ENCODE assay signal across 17 cellular contexts in the genomic region with DNA sequence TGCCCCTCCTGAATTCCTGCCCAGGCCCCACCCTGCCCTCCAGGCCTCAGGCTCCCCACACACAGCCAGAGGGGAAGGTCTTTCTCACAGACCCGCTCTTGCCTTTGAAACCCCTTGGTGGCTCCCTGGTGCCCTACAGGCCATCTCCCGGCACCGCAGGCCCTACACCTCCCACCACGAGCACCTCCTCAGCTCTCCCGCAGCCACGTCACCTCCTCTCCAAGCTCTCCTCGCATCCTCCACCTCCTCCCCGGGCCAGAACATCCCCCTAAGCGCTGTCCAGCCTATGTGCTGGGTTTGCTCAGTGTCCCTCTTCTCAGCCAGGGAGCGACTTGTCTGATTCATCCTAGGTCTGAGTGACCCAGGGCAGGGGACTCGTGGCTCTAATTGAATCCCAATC.
DNase-seq lines count a peak whose midpoint lies in the region; ATAC-seq, FAIRE-seq and TF ChIP-seq lines count a peak whose summit lies in the region.
"Had no signal": no experiment of that assay in that cellular context is flagged by ENCODE, and none has a peak within 500 bp of the region (broad histone marks: within the 10 kb centered on the region; RNA-seq: fewer than 3 reads in every experiment).

No MANE protein-coding gene starts in this region.

- H3K4me1 ChIP-seq in PC-3 (ENCODE audit: insufficient read depth, low read length) = no peaks in the 10 kb centered on the region
- H3K4me1 ChIP-seq: spleen had no signal

- no TSS peak for BruUV-seq in PC-3 (replicated peaks; lab: Mats Ljungman, UMichigan)

- intact Hi-C loops in PC-3 (cut with micrococcal nuclease) = no loop called here

- H3K79me2 ChIP-seq in PC-3 (ENCODE audit: low read length) = no peaks in the 10 kb centered on the region
- H3K79me2 ChIP-seq: hepatocyte had no signal

- no peak overlapping the region for H3K9ac ChIP-seq in PC-3 (ENCODE audit: low read length)

- H3K9me3 Mint-ChIP-seq in activated naive CD8-positive, alpha-beta T cell treated with anti-CD3 and anti-CD28 coated beads, Interleukin-2, amount 10 ng/mL, durations not matched to agents 7 days and 5 days = no peaks in the 10 kb centered on the region
- no peaks in the 10 kb centered on the region for H3K9me3 Mint-ChIP-seq in activated naive CD8-positive, alpha-beta T cell treated with anti-CD3 and anti-CD28 coated beads for 36 hours
- H3K9me3 Mint-ChIP-seq in glutamatergic neuron (ENCODE audit: unreplicated experiment) = peaks cover 4% of the 10 kb centered on the region
- H3K9me3 Mint-ChIP-seq: activated naive CD4-positive, alpha-beta T cell treated with anti-CD3 and anti-CD28 coated beads for 36 hours; stimulated activated naive B cell treated with anti-CD40 and anti-IgM and Interleukin-4, amounts not matched to agents 10 μg/mL and 1 μg/mL and 100 μg/mL, for 72 hours; T-cell had no signal

- POLR2A ChIA-PET in activated naive CD8-positive, alpha-beta T cell treated with anti-CD3 and anti-CD28 coated beads, Interleukin-2, amount 10 ng/mL, durations not matched to agents 7 days and 5 days (lab: Charles Lee) = no interaction called here
- POLR2A ChIA-PET in PC-3 (lab: Charles Lee; ENCODE audit: unreplicated experiment) = no interaction called here

- no peak overlapping the region for H3K4me2 ChIP-seq in PC-3 (ENCODE audit: low read length)

- no peak for ATAC-seq in activated naive CD8-positive, alpha-beta T cell treated with anti-CD3 and anti-CD28 coated beads, Interleukin-2, amount 10 ng/mL, durations not matched to agents 7 days and 5 days (ENCODE audit: low read depth)
- peak; percentile 26; the same call in 1 of the 2 replicates for ATAC-seq in PC-3
- ATAC-seq in omental fat pad (ENCODE audit: low FRiP score) = no peak
- ATAC-seq: stimulated activated naive B cell treated with anti-CD40 and anti-IgM and Interleukin-4, amounts not matched to agents 10 μg/mL and 1 μg/mL and 100 μg/mL, for 72 hours; T-cell had no signal

- no peak for DNase-seq in activated naive CD8-positive, alpha-beta T cell treated with anti-CD3 and anti-CD28 coated beads, Interleukin-2, amount 10 ng/mL, durations not matched to agents 7 days and 5 days
- DNase-seq in activated naive CD8-positive, alpha-beta T cell treated with anti-CD3 and anti-CD28 coated beads for 36 hours = no peak
- DNase-seq in PC-3 (no peak), glutamatergic neuron (peak; percentile 58), urothelium cell line (ENCODE audit: low spot score) (peak; percentile 29), NCI-H1105 (lab: John Stamatoyannopoulos, UW) (no peak), omental fat pad (ENCODE audit: low spot score) (no peak), NCI-H226 (no peak)
- DNase-seq: activated CD4-positive, alpha-beta T cell treated with anti-CD3 and anti-CD28 coated beads for 1 hour; activated naive CD4-positive, alpha-beta T cell treated with anti-CD3 and anti-CD28 coated beads for 36 hours; Kasumi-1; NCI-H187; NCI-H748 treated with DMSO at 0.1 percent for 48 hours; spleen; stimulated activated naive B cell treated with anti-CD40 and anti-IgM and Interleukin-4, amounts not matched to agents 10 μg/mL and 1 μg/mL and 100 μg/mL, for 72 hours; T-cell had no signal

- no peaks in the 10 kb centered on the region for H3K9me3 ChIP-seq in PC-3 (ENCODE audit: low read length)
- H3K9me3 ChIP-seq: spleen had no signal

- TF ChIP-seq CTCF in PC-3 (conservative IDR thresholded peaks at IDR 0.05; ENCODE audit: low read depth, low read length) = no peak
- TF ChIP-seq CTCF in glutamatergic neuron (IDR thresholded peaks at IDR 0.05; ENCODE audit: partially characterized antibody, unreplicated experiment) = no peak
- no peak for TF ChIP-seq CTCF in omental fat pad (IDR thresholded peaks at IDR 0.05)

- CTCF ChIA-PET in PC-3 (lab: Charles Lee) = no interaction called here

- no peak for FAIRE-seq in urothelium cell line (lab: Jason Lieb, UNC)

- H3K36me3 Mint-ChIP-seq in activated naive CD8-positive, alpha-beta T cell treated with anti-CD3 and anti-CD28 coated beads, Interleukin-2, amount 10 ng/mL, durations not matched to agents 7 days and 5 days = no peaks in the 10 kb centered on the region
- no peaks in the 10 kb centered on the region for H3K36me3 Mint-ChIP-seq in activated naive CD8-positive, alpha-beta T cell treated with anti-CD3 and anti-CD28 coated beads for 36 hours
- no peaks in the 10 kb centered on the region for H3K36me3 Mint-ChIP-seq in glutamatergic neuron (ENCODE audit: unreplicated experiment)
- H3K36me3 Mint-ChIP-seq: stimulated activated naive B cell treated with anti-CD40 and anti-IgM and Interleukin-4, amounts not matched to agents 10 μg/mL and 1 μg/mL and 100 μg/mL, for 72 hours; T-cell had no signal

- no peaks in the 10 kb centered on the region for H4K20me1 ChIP-seq in PC-3 (ENCODE audit: low read length)

- no peaks in the 10 kb centered on the region for H3K27me3 ChIP-seq in PC-3 (ENCODE audit: low read length)
- H3K27me3 ChIP-seq: hepatocyte had no signal

- no peak overlapping the region for H2AFZ ChIP-seq in PC-3 (ENCODE audit: low read length)
- H2AFZ ChIP-seq: hepatocyte had no signal

- no peaks in the 10 kb centered on the region for H3K9me2 ChIP-seq in PC-3 (replicated peaks; ENCODE audit: low read length)

- no peaks in the 10 kb centered on the region for H3K36me3 ChIP-seq in PC-3 (ENCODE audit: low read depth, low read length)
- H3K36me3 ChIP-seq: spleen had no signal

- H3K4me1 Mint-ChIP-seq in activated naive CD8-positive, alpha-beta T cell treated with anti-CD3 and anti-CD28 coated beads, Interleukin-2, amount 10 ng/mL, durations not matched to agents 7 days and 5 days = no peaks in the 10 kb centered on the region
- H3K4me1 Mint-ChIP-seq in activated naive CD8-positive, alpha-beta T cell treated with anti-CD3 and anti-CD28 coated beads for 36 hours = no peaks in the 10 kb centered on the region
- H3K4me1 Mint-ChIP-seq in glutamatergic neuron (ENCODE audit: low read depth, unreplicated experiment) = peaks cover 28% of the 10 kb centered on the region
- H3K4me1 Mint-ChIP-seq: stimulated activated naive B cell treated with anti-CD40 and anti-IgM and Interleukin-4, amounts not matched to agents 10 μg/mL and 1 μg/mL and 100 μg/mL, for 72 hours; T-cell had no signal

- no peaks in the 10 kb centered on the region for H3F3A ChIP-seq in PC-3 (ENCODE audit: low read length, unreplicated experiment)

- no peaks in the 10 kb centered on the region for H3K27me3 Mint-ChIP-seq in activated naive CD8-positive, alpha-beta T cell treated with anti-CD3 and anti-CD28 coated beads, Interleukin-2, amount 10 ng/mL, durations not matched to agents 7 days and 5 days
- no peaks in the 10 kb centered on the region for H3K27me3 Mint-ChIP-seq in activated naive CD8-positive, alpha-beta T cell treated with anti-CD3 and anti-CD28 coated beads for 36 hours
- peaks cover 8% of the 10 kb centered on the region for H3K27me3 Mint-ChIP-seq in glutamatergic neuron (ENCODE audit: unreplicated experiment)
- H3K27me3 Mint-ChIP-seq: stimulated activated naive B cell treated with anti-CD40 and anti-IgM and Interleukin-4, amounts not matched to agents 10 μg/mL and 1 μg/mL and 100 μg/mL, for 72 hours had no signal

- H3K27ac Mint-ChIP-seq in activated naive CD8-positive, alpha-beta T cell treated with anti-CD3 and anti-CD28 coated beads, Interleukin-2, amount 10 ng/mL, durations not matched to agents 7 days and 5 days = peak overlapping the region; percentile 21
- no peak overlapping the region for H3K27ac Mint-ChIP-seq in activated naive CD8-positive, alpha-beta T cell treated with anti-CD3 and anti-CD28 coated beads for 36 hours
- peak overlapping the region; percentile 46 for H3K27ac Mint-ChIP-seq in glutamatergic neuron (ENCODE audit: unreplicated experiment)
- H3K27ac Mint-ChIP-seq: activated naive CD4-positive, alpha-beta T cell treated with anti-CD3 and anti-CD28 coated beads for 36 hours; stimulated activated naive B cell treated with anti-CD40 and anti-IgM and Interleukin-4, amounts not matched to agents 10 μg/mL and 1 μg/mL and 100 μg/mL, for 72 hours; T-cell had no signal

- H3K4me3 ChIP-seq in PC-3 (ENCODE audit: low read length) = no peak overlapping the region
- H3K4me3 ChIP-seq: hepatocyte, spleen had no signal

- no peak overlapping the region for H3K27ac ChIP-seq in PC-3 (ENCODE audit: low read length)
- H3K27ac ChIP-seq: spleen had no signal

- no peak overlapping the region for H3K4me3 Mint-ChIP-seq in activated naive CD8-positive, alpha-beta T cell treated with anti-CD3 and anti-CD28 coated beads, Interleukin-2, amount 10 ng/mL, durations not matched to agents 7 days and 5 days
- no peak overlapping the region for H3K4me3 Mint-ChIP-seq in activated naive CD8-positive, alpha-beta T cell treated with anti-CD3 and anti-CD28 coated beads for 36 hours
- H3K4me3 Mint-ChIP-seq in glutamatergic neuron (ENCODE audit: unreplicated experiment) = no peak overlapping the region
- H3K4me3 Mint-ChIP-seq: activated naive CD4-positive, alpha-beta T cell treated with anti-CD3 and anti-CD28 coated beads for 36 hours; stimulated activated naive B cell treated with anti-CD40 and anti-IgM and Interleukin-4, amounts not matched to agents 10 μg/mL and 1 μg/mL and 100 μg/mL, for 72 hours; T-cell had no signal

Comparison
In these comparisons a context has a peak if more than half of its experiments do, and no peak if none do; other contexts are left out.
1. DNase-seq: peak in glutamatergic neuron (single experiment) and urothelium cell line (single experiment); none in activated naive CD8-positive, alpha-beta T cell treated with anti-CD3 and anti-CD28 coated beads, Interleukin-2, amount 10 ng/mL, durations not matched to agents 7 days and 5 days (single experiment), activated naive CD8-positive, alpha-beta T cell treated with anti-CD3 and anti-CD28 coated beads for 36 hours (single experiment), PC-3 (single experiment), NCI-H1105 (single experiment), omental fat pad (single experiment) and NCI-H226 (single experiment).